In the genomic region with DNA sequence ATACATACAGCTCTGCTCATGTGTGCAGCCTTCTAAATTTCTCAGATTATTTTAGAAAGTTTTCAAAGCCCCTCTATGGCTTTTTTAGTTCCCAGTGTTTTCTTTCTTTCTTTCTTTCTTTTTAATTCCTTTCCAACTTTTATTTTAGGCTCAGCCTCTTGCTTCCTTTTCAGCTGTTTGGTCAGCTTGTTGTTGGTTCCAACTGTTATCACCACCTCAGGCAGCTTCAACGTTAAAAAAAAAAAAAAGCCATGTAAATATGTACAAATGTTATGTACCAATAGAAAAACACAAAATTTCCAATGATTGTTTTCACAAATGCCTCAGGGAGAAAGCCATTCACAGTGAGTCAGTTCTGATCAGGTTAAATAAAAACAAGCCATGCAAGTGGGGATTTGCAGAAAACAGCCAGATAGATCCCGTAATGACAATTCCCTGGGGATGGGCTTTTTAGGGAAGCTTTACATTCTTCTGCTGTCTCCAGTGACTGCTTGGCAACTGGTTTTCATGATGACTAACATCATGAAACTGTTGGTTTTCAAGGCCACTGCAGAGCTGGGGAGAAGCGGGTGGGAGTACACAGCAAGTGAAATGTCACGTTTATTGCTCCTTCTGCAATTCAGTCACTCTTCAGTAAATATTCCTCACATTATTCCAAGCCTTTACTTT, we compare ENCODE assay signal across 9 cellular contexts.
DNase-seq lines count a peak whose midpoint lies in the region; ATAC-seq, FAIRE-seq and TF ChIP-seq lines count a peak whose summit lies in the region.
"Had no signal": no experiment of that assay in that cellular context is flagged by ENCODE, and none has a peak within 500 bp of the region (broad histone marks: within the 10 kb centered on the region; RNA-seq: fewer than 3 reads in every experiment).

No MANE protein-coding gene starts in this region.

- no peak for TF ChIP-seq POLR2A in GM12892 (IDR thresholded peaks at IDR 0.05; ENCODE audit: low read depth, low read length)

- H2AFZ ChIP-seq in neuron (ENCODE audit: low read depth, low read length) = peak overlapping the region; percentile 57

- H3K4me3 ChIP-seq in NT2/D1 (ENCODE audit: insufficient read length, low read depth) (no peak overlapping the region), neuron (ENCODE audit: low read length) (no peak overlapping the region)

- no peak for FAIRE-seq in GM12892 (lab: Jason Lieb, UNC)
- FAIRE-seq: keratinocyte had no signal

- H3K9me3 ChIP-seq in NT2/D1 (ENCODE audit: insufficient read depth, low read length) = peaks cover 13% of the 10 kb centered on the region; the same call in 1 of the 2 replicates
- H3K9me3 ChIP-seq in neuron (ENCODE audit: low read length) = peaks cover 3% of the 10 kb centered on the region

- H3K4me1 Mint-ChIP-seq in activated CD8-positive, alpha-beta memory T cell treated with anti-CD3 and anti-CD28 coated beads, Interleukin-2, amount 10 ng/mL, durations not matched to agents 7 days and 5 days = no peaks in the 10 kb centered on the region

- no peak overlapping the region for H3K4me3 Mint-ChIP-seq in activated CD8-positive, alpha-beta memory T cell treated with anti-CD3 and anti-CD28 coated beads, Interleukin-2, amount 10 ng/mL, durations not matched to agents 7 days and 5 days

- H3K27me3 ChIP-seq in NT2/D1 (ENCODE audit: insufficient read depth, insufficient read length) (no peaks in the 10 kb centered on the region), neuron (ENCODE audit: insufficient read depth, low read length) (no peaks in the 10 kb centered on the region)

- H3K4me1 ChIP-seq in NT2/D1 (ENCODE audit: insufficient read depth, insufficient read length) (no peaks in the 10 kb centered on the region), neuron (ENCODE audit: insufficient read depth, low read length) (peaks cover 26% of the 10 kb centered on the region)

- H3K27me3 Mint-ChIP-seq in activated CD8-positive, alpha-beta memory T cell treated with anti-CD3 and anti-CD28 coated beads, Interleukin-2, amount 10 ng/mL, durations not matched to agents 7 days and 5 days = no peaks in the 10 kb centered on the region

- no peaks in the 10 kb centered on the region for H3K36me3 ChIP-seq in NT2/D1 (ENCODE audit: insufficient read depth, insufficient read length, low read length)
- H3K36me3 ChIP-seq in neuron (ENCODE audit: insufficient read depth, low read length) = no peaks in the 10 kb centered on the region

- H3K9ac ChIP-seq in NT2/D1 (ENCODE audit: insufficient read length, low read depth) = no peak overlapping the region

- peaks cover 6% of the 10 kb centered on the region for H3K9me3 Mint-ChIP-seq in activated CD8-positive, alpha-beta memory T cell treated with anti-CD3 and anti-CD28 coated beads, Interleukin-2, amount 10 ng/mL, durations not matched to agents 7 days and 5 days (ENCODE audit: low read depth)

- CTCF ChIA-PET in activated CD8-positive, alpha-beta memory T cell treated with anti-CD3 and anti-CD28 coated beads, Interleukin-2, amount 10 ng/mL, durations not matched to agents 7 days and 5 days (lab: Charles Lee) = no interaction called here

- no peak overlapping the region for H3K27ac Mint-ChIP-seq in activated CD8-positive, alpha-beta memory T cell treated with anti-CD3 and anti-CD28 coated beads, Interleukin-2, amount 10 ng/mL, durations not matched to agents 7 days and 5 days

- no peak for TF ChIP-seq CTCF in omental fat pad (IDR thresholded peaks at IDR 0.05)

- no peak for ATAC-seq in omental fat pad (ENCODE audit: low FRiP score)
- ATAC-seq in activated CD8-positive, alpha-beta memory T cell treated with anti-CD3 and anti-CD28 coated beads, Interleukin-2, amount 10 ng/mL, durations not matched to agents 7 days and 5 days = no peak

- no peaks in the 10 kb centered on the region for H3K36me3 Mint-ChIP-seq in activated CD8-positive, alpha-beta memory T cell treated with anti-CD3 and anti-CD28 coated beads, Interleukin-2, amount 10 ng/mL, durations not matched to agents 7 days and 5 days

- DNase-seq in GM04503 (ENCODE audit: low read depth) (peak; percentile 1), NT2/D1 (ENCODE audit: low read depth, low spot score) (peak; percentile 49), epidermal melanocyte (ENCODE audit: insufficient read length, low spot score) (peak; percentile 25), omental fat pad (ENCODE audit: low spot score) (no peak), GM12892 (ENCODE audit: insufficient read length) (no peak), activated gamma-delta T cell treated with Interleukin-2 at 50 U/mL for 16 hours (no peak)
- no peak for DNase-seq in activated CD8-positive, alpha-beta memory T cell treated with anti-CD3 and anti-CD28 coated beads, Interleukin-2, amount 10 ng/mL, durations not matched to agents 7 days and 5 days

Comparison
In these comparisons a context has a peak if more than half of its experiments do, and no peak if none do; other contexts are left out.
1. DNase-seq: peak in GM04503 (single experiment), NT2/D1 (single experiment) and epidermal melanocyte (single experiment); none in omental fat pad (single experiment), activated CD8-positive, alpha-beta memory T cell treated with anti-CD3 and anti-CD28 coated beads, Interleukin-2, amount 10 ng/mL, durations not matched to agents 7 days and 5 days (single experiment), GM12892 (single experiment) and activated gamma-delta T cell treated with Interleukin-2 at 50 U/mL for 16 hours (single experiment).